In genomic region chr20:32685541-32686529, GRCh38 we compare ENCODE assay signal across 9 cellular contexts. TPM values are rescaled to one million over a fixed set of nuclear protein-coding genes. Genes with fewer than 3 reads are reported as not detected.
DNase-seq lines count a peak whose midpoint lies in the region; ATAC-seq, FAIRE-seq and TF ChIP-seq lines count a peak whose summit lies in the region.
"Had no signal": no experiment of that assay in that cellular context is flagged by ENCODE, and none has a peak within 500 bp of the region (broad histone marks: within the 10 kb centered on the region; RNA-seq: fewer than 3 reads in every experiment).

No MANE protein-coding gene starts in this region.

- peak overlapping the region; percentile 85 for H3K27ac Mint-ChIP-seq in progenitor cell of endocrine pancreas

- no peak for FAIRE-seq in frontal cortex (lab: Jason Lieb, UNC)
- FAIRE-seq: pancreas had no signal

- TF ChIP-seq CTCF in progenitor cell of endocrine pancreas (IDR thresholded peaks at IDR 0.05; ENCODE audit: unreplicated experiment): no peak

- H3K4me3 Mint-ChIP-seq in progenitor cell of endocrine pancreas (ENCODE audit: low read depth): no peak overlapping the region

- no peaks in the 10 kb centered on the region for H3K36me3 Mint-ChIP-seq in progenitor cell of endocrine pancreas (ENCODE audit: insufficient read depth)

- DNase-seq in GM04503 (ENCODE audit: low read depth) (peak; percentile 88), NOMO-1 treated with DMSO at 0.1 percent for 48 hours (lab: John Stamatoyannopoulos, UW; ENCODE audit: unreplicated experiment) (peak; percentile 93), progenitor cell of endocrine pancreas (ENCODE audit: low spot score, unreplicated experiment) (no peak), frontal cortex (ENCODE audit: low spot score in 2 of 2) (no peak), HuH-7.5 (ENCODE audit: low spot score) (no peak)
- DNase-seq: pancreas had no signal

- ATAC-seq in esophagus mucosa: peak; percentile 78
- no peak for ATAC-seq in GM19463 (IDR thresholded peaks at IDR 0.05; ENCODE audit: unreplicated experiment)
- ATAC-seq in HG03280 (IDR thresholded peaks at IDR 0.05; ENCODE audit: unreplicated experiment): no peak

- no peaks in the 10 kb centered on the region for H3K9me3 Mint-ChIP-seq in progenitor cell of endocrine pancreas (ENCODE audit: low read depth)

- peaks cover 14% of the 10 kb centered on the region for H3K4me1 Mint-ChIP-seq in progenitor cell of endocrine pancreas (ENCODE audit: low read depth)

- H3K27me3 Mint-ChIP-seq in progenitor cell of endocrine pancreas: no peaks in the 10 kb centered on the region

RNA-seq across cellular contexts. Expression of gene C20orf203, which starts 12.1 kb away (rescaled TPM):
- total RNA-seq in esophagus mucosa (not detected), progenitor cell of endocrine pancreas (0.10 and 0.24 TPM in 2 replicates), frontal cortex (under 0.01 TPM)

RNA-seq across cellular contexts. Expression of gene COMMD7, which starts 57.4 kb away (rescaled TPM):
- 16.1 TPM for total RNA-seq in esophagus mucosa
- 69.8 and 70.1 TPM in 2 replicates for total RNA-seq in progenitor cell of endocrine pancreas
- 23.2 TPM for total RNA-seq in frontal cortex

Comparison
In these comparisons a context has a peak if more than half of its experiments do, and no peak if none do; other contexts are left out.
1. DNase-seq: peak in GM04503 (single experiment) and NOMO-1 treated with DMSO at 0.1 percent for 48 hours (single experiment); none in progenitor cell of endocrine pancreas (single experiment), frontal cortex (0 of 2) and HuH-7.5 (single experiment).